In the genomic region with DNA sequence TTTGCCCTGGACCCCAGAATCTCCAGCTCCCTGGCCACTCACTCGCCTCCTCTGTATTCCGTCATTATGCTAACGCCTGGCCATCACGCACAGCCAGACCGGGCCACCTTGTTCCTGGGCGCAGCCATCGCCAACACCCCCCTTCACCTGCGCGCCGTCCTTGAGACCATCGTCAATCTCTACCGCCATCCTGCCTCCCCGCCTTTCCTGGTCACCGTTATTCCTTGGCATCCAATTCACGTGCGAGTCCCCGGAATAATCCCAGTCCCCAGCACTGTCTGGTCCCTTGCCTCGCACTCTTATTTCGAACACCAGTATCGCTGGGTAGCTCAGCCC, we compare ENCODE assay signal across 8 cellular contexts. TPM values are rescaled to one million over a fixed set of nuclear protein-coding genes. Genes with fewer than 3 reads are reported as not detected.
DNase-seq lines count a peak whose midpoint lies in the region; TF ChIP-seq lines count a peak whose summit lies in the region.

No MANE protein-coding gene starts in this region.

- intact Hi-C loops in esophagus squamous epithelium (cut with DNase I) = no loop called here

- H3K36me3 ChIP-seq in SJSA1 (peaks cover 16% of the 10 kb centered on the region), esophagus squamous epithelium (peaks cover 7 to 24% (median 11%) of the 10 kb centered on the region in 3 donors), neutrophil (peaks cover 9% of the 10 kb centered on the region)

- DNase-seq in NCI-H82 (lab: John Stamatoyannopoulos, UW) (peak; percentile 61), NCI-H82 treated with DMSO at 0.1 percent for 48 hours (lab: John Stamatoyannopoulos, UW; ENCODE audit: unreplicated experiment) (no peak), SJSA1 (ENCODE audit: low read depth in 1 of 2, low spot score in 2 of 2) (peak in 1 of 2 experiments; percentile 43), esophagus squamous epithelium (lab: John Stamatoyannopoulos, UW) (no peak), kidney tubule cell (ENCODE audit: low spot score) (no peak), NCI-H1092 treated with DMSO at 0.1 percent for 48 hours (lab: John Stamatoyannopoulos, UW) (no peak), AG20443 (ENCODE audit: low spot score) (no peak)

- 1% methylated on average over 17 to 19 of the region's 20 CpGs for WGBS in esophagus squamous epithelium, 2 donors

- no peak for TF ChIP-seq CTCF in esophagus squamous epithelium (IDR thresholded peaks at IDR 0.05)
- no peak for TF ChIP-seq CTCF in neutrophil (IDR thresholded peaks at IDR 0.05)

- H3K27me3 ChIP-seq in SJSA1 (replicated peaks) (no peaks in the 10 kb centered on the region), esophagus squamous epithelium (no peaks in the 10 kb centered on the region), neutrophil (no peaks in the 10 kb centered on the region)

- H3K27ac ChIP-seq in SJSA1 (no peak overlapping the region), esophagus squamous epithelium (peak overlapping the region; percentile 76 to 91 (median 91)), neutrophil (peak overlapping the region; percentile 83)

- TF ChIP-seq POLR2A in esophagus squamous epithelium (IDR thresholded peaks at IDR 0.05) = no peak

- H3K4me1 ChIP-seq in SJSA1 (replicated peaks) = peaks cover 4% of the 10 kb centered on the region; the same call in 1 of the 2 replicates
- H3K4me1 ChIP-seq in esophagus squamous epithelium = peaks cover 10 to 32% (median 11%) of the 10 kb centered on the region in 3 donors
- peaks cover 27 to 28% of the 10 kb centered on the region in 2 experiments for H3K4me1 ChIP-seq in neutrophil (ENCODE audit: control insufficient read depth in 1 of 2, insufficient read depth in 1 of 2, low read depth in 1 of 2, low read length in 1 of 2)

- H3K9me3 ChIP-seq in SJSA1 (replicated peaks) = no peaks in the 10 kb centered on the region
- no peaks in the 10 kb centered on the region for H3K9me3 ChIP-seq in esophagus squamous epithelium
- no peaks in the 10 kb centered on the region for H3K9me3 ChIP-seq in neutrophil

- H3K4me3 ChIP-seq in SJSA1 (peak overlapping the region; percentile 65), esophagus squamous epithelium (peak overlapping the region; percentile 51 to 88 (median 78)), neutrophil (ENCODE audit: low read depth in 1 of 2, low read length in 1 of 2) (peak overlapping the region; percentile 76 to 78)

RNA-seq across cellular contexts. Expression of gene VKORC1, which starts 0.5 kb away (rescaled TPM):
- 119 and 140 TPM in 2 replicates for total RNA-seq in SJSA1 (2014; rRNA removed; shearing (Covaris generic))
- total RNA-seq in esophagus squamous epithelium = 10 to 100 TPM; 27.6 to 56.6 (median 44.0) TPM

RNA-seq across cellular contexts. Expression of gene PRSS53, which starts 5.3 kb away (rescaled TPM):
- total RNA-seq in SJSA1 (2014; rRNA removed; shearing (Covaris generic)) = 1.9 and 2.6 TPM in 2 replicates
- total RNA-seq in esophagus squamous epithelium = 1 to 10 TPM in 3 of 4 donors, under 1 TPM in 1; 0.41 to 1.3 (median 1.1) TPM

RNA-seq across cellular contexts. Expression of gene BCKDK, which starts 14.1 kb away (rescaled TPM):
- total RNA-seq in SJSA1 (2014; rRNA removed; shearing (Covaris generic)) = 19.1 and 20.8 TPM in 2 replicates
- 10 to 100 TPM; 26.6 to 39.8 (median 33.5) TPM for total RNA-seq in esophagus squamous epithelium

RNA-seq across cellular contexts. Expression of gene ZNF646, which starts 19.8 kb away (rescaled TPM):
- 6.7 and 13.3 TPM in 2 replicates for total RNA-seq in SJSA1 (2014; rRNA removed; shearing (Covaris generic))
- total RNA-seq in esophagus squamous epithelium = 10 to 100 TPM in 2 of 4 donors, 1 to 10 TPM in 2; 6.5 to 13.4 (median 10.0) TPM

RNA-seq across cellular contexts. Expression of gene ZNF668, which starts 20.0 kb away (rescaled TPM):
- 13.2 and 16.0 TPM in 2 replicates for total RNA-seq in SJSA1 (2014; rRNA removed; shearing (Covaris generic))
- total RNA-seq in esophagus squamous epithelium = 10 to 100 TPM in 2 of 4 donors, 1 to 10 TPM in 2; 8.6 to 14.9 (median 10.7) TPM
